Comparison of ENCODE assay signal across 1 cellular context in the genomic region with DNA sequence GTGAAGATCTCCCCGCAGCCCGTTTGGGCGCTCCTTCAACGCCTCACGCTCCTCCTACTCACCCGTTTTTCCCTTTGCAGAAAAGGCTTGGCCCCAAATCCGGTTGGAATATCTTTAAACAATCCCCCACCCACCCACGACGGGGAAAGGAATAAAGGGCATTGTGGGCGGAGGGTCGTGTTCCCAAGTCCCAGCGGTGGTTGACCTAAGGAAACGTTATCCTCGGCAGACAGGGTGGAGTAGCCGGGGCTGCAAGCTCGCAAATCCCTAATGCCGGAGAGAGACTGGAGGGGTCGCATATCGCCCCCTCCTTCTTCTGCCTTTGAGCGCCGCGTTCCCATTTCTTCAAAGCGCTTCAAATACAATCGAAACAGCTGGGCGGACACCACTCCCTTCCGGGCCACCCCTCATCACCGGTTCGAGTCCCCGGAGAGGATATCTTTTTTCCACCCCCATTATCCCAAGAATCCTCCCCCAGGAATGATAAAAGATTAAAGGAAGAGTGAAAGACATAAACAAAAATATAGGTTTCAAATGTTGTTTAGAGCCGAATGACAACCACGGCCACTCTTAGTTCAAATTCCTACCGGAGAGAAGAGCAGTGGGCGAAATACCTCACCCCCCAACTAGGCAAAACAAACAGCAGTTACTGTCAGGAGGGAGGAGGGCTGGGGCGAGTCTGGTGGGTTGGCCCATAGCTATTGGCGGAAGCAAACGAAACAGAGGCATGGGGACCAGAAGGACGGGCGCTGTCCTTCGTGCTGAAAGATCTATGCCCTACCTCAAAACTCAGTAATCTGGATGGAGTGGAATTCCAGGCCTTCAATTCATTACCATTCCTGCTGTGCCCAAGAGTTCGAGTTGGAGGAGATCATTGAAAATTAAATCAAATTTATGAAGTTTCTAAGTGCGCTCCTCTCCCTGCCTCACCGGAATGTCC.
A peak's percentile ranks its signal among the peaks of the same experiment; 100 is the strongest.
TF ChIP-seq lines count a peak whose summit lies in the region.

No MANE protein-coding gene starts in this region.

TF ChIP-seq in HepG2, 621 proteins besides CTCF, POLR2A, EP300 and RAD21 (continued from another document and continues in another):
- TF ChIP-seq SAP130 (CRISPR knock-in tag; IDR thresholded peaks at IDR 0.05; ENCODE audit: low read depth): peak; percentile 63
- peak; percentile 43 for TF ChIP-seq XRCC5 (optimal IDR thresholded peaks at IDR 0.05; ENCODE audit: low read length)
- TF ChIP-seq CHCHD3 (CRISPR knock-in tag; IDR thresholded peaks at IDR 0.05): 0 out of 2 replicates have a peak, but pooled peaks have one; percentile 49
- TF ChIP-seq SOX5 (CRISPR knock-in tag; IDR thresholded peaks at IDR 0.05; ENCODE audit: borderline replicate concordance): 0 out of 2 replicates have a peak, but pooled peaks have one; percentile 16
- 0 out of 2 replicates have a peak, but pooled peaks have one; percentile 67 for TF ChIP-seq ZNF232 (CRISPR knock-in tag; IDR thresholded peaks at IDR 0.05; ENCODE audit: borderline replicate concordance)
- peak; percentile 21; the same call in 1 of the 2 replicates for TF ChIP-seq ETV5 (CRISPR knock-in tag; IDR thresholded peaks at IDR 0.05; ENCODE audit: borderline replicate concordance)
- peak; percentile 61; the same call in 1 of the 2 replicates for TF ChIP-seq HOXA9 (CRISPR knock-in tag; IDR thresholded peaks at IDR 0.05; ENCODE audit: borderline replicate concordance)
- no peak for TF ChIP-seq SSRP1 (CRISPR knock-in tag; IDR thresholded peaks at IDR 0.05)
- TF ChIP-seq CENPX (CRISPR knock-in tag; IDR thresholded peaks at IDR 0.05): 0 out of 2 replicates have a peak, but pooled peaks have one; percentile 73
- TF ChIP-seq BHLHE40 (IDR thresholded peaks at IDR 0.05; ENCODE audit: low read length): 0 out of 2 replicates have a peak, but pooled peaks have one; percentile 11
- TF ChIP-seq, protein P1, sequence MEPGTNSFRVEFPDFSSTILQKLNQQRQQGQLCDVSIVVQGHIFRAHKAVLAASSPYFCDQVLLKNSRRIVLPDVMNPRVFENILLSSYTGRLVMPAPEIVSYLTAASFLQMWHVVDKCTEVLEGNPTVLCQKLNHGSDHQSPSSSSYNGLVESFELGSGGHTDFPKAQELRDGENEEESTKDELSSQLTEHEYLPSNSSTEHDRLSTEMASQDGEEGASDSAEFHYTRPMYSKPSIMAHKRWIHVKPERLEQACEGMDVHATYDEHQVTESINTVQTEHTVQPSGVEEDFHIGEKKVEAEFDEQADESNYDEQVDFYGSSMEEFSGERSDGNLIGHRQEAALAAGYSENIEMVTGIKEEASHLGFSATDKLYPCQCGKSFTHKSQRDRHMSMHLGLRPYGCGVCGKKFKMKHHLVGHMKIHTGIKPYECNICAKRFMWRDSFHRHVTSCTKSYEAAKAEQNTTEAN (CRISPR knock-in tag; conservative IDR thresholded peaks at IDR 0.05): 0 out of 2 replicates have a peak, but pooled peaks have one; percentile 35
- TF ChIP-seq ZNF780A (CRISPR knock-in tag; IDR thresholded peaks at IDR 0.05): peak; percentile 65; the same call in 1 of the 2 replicates
- TF ChIP-seq ZFX (CRISPR knock-in tag; IDR thresholded peaks at IDR 0.05; ENCODE audit: low read depth): peak; percentile 24; the same call in 1 of the 2 replicates
- TF ChIP-seq ZNF607 (CRISPR knock-in tag; IDR thresholded peaks at IDR 0.05; ENCODE audit: borderline replicate concordance): no peak
- peak; percentile 72 for TF ChIP-seq ZNF781 (CRISPR knock-in tag; IDR thresholded peaks at IDR 0.05; ENCODE audit: borderline replicate concordance, not compliant biosample characterization)
- TF ChIP-seq SCMH1 (CRISPR knock-in tag; IDR thresholded peaks at IDR 0.05; ENCODE audit: borderline replicate concordance): no peak
- TF ChIP-seq HDAC2 (CRISPR knock-in tag; IDR thresholded peaks at IDR 0.05): peak; percentile 49; the same call in 1 of the 2 replicates
- peak; percentile 98 for TF ChIP-seq MIER2 (CRISPR knock-in tag; IDR thresholded peaks at IDR 0.05)
- no peak for TF ChIP-seq ZNF337 (CRISPR knock-in tag; IDR thresholded peaks at IDR 0.05; ENCODE audit: borderline replicate concordance, low read depth)
- TF ChIP-seq SNAPC2 (CRISPR knock-in tag; IDR thresholded peaks at IDR 0.05): 0 out of 2 replicates have a peak, but pooled peaks have one; percentile 28
- TF ChIP-seq, protein P2, sequence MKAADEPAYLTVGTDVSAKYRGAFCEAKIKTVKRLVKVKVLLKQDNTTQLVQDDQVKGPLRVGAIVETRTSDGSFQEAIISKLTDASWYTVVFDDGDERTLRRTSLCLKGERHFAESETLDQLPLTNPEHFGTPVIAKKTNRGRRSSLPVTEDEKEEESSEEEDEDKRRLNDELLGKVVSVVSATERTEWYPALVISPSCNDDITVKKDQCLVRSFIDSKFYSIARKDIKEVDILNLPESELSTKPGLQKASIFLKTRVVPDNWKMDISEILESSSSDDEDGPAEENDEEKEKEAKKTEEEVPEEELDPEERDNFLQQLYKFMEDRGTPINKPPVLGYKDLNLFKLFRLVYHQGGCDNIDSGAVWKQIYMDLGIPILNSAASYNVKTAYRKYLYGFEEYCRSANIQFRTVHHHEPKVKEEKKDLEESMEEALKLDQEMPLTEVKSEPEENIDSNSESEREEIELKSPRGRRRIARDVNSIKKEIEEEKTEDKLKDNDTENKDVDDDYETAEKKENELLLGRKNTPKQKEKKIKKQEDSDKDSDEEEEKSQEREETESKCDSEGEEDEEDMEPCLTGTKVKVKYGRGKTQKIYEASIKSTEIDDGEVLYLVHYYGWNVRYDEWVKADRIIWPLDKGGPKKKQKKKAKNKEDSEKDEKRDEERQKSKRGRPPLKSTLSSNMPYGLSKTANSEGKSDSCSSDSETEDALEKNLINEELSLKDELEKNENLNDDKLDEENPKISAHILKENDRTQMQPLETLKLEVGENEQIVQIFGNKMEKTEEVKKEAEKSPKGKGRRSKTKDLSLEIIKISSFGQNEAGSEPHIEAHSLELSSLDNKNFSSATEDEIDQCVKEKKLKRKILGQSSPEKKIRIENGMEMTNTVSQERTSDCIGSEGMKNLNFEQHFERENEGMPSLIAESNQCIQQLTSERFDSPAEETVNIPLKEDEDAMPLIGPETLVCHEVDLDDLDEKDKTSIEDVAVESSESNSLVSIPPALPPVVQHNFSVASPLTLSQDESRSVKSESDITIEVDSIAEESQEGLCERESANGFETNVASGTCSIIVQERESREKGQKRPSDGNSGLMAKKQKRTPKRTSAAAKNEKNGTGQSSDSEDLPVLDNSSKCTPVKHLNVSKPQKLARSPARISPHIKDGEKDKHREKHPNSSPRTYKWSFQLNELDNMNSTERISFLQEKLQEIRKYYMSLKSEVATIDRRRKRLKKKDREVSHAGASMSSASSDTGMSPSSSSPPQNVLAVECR (CRISPR knock-in tag; IDR thresholded peaks at IDR 0.05; ENCODE audit: borderline replicate concordance): peak; percentile 50; the same call in 1 of the 2 replicates
- TF ChIP-seq, protein P3, sequence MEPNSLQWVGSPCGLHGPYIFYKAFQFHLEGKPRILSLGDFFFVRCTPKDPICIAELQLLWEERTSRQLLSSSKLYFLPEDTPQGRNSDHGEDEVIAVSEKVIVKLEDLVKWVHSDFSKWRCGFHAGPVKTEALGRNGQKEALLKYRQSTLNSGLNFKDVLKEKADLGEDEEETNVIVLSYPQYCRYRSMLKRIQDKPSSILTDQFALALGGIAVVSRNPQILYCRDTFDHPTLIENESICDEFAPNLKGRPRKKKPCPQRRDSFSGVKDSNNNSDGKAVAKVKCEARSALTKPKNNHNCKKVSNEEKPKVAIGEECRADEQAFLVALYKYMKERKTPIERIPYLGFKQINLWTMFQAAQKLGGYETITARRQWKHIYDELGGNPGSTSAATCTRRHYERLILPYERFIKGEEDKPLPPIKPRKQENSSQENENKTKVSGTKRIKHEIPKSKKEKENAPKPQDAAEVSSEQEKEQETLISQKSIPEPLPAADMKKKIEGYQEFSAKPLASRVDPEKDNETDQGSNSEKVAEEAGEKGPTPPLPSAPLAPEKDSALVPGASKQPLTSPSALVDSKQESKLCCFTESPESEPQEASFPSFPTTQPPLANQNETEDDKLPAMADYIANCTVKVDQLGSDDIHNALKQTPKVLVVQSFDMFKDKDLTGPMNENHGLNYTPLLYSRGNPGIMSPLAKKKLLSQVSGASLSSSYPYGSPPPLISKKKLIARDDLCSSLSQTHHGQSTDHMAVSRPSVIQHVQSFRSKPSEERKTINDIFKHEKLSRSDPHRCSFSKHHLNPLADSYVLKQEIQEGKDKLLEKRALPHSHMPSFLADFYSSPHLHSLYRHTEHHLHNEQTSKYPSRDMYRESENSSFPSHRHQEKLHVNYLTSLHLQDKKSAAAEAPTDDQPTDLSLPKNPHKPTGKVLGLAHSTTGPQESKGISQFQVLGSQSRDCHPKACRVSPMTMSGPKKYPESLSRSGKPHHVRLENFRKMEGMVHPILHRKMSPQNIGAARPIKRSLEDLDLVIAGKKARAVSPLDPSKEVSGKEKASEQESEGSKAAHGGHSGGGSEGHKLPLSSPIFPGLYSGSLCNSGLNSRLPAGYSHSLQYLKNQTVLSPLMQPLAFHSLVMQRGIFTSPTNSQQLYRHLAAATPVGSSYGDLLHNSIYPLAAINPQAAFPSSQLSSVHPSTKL (CRISPR knock-in tag; IDR thresholded peaks at IDR 0.05): peak; percentile 48; the same call in 1 of the 2 replicates
- TF ChIP-seq ZNF441 (CRISPR knock-in tag; IDR thresholded peaks at IDR 0.05; ENCODE audit: borderline replicate concordance): peak; percentile 34; the same call in 1 of the 2 replicates
- TF ChIP-seq SP140L (CRISPR knock-in tag; IDR thresholded peaks at IDR 0.05; ENCODE audit: borderline replicate concordance): no peak
- peak; percentile 93 for TF ChIP-seq EHMT2 (IDR thresholded peaks at IDR 0.05; ENCODE audit: borderline replicate concordance, low read depth, low read length)
- TF ChIP-seq ZNF615 (CRISPR knock-in tag; IDR thresholded peaks at IDR 0.05; ENCODE audit: borderline replicate concordance): 0 out of 2 replicates have a peak, but pooled peaks have one; percentile 34
- TF ChIP-seq TGIF2 (CRISPR knock-in tag; IDR thresholded peaks at IDR 0.05): peak; percentile 79; the same call in 1 of the 2 replicates
- TF ChIP-seq SATB2 (CRISPR knock-in tag; IDR thresholded peaks at IDR 0.05): 0 out of 2 replicates have a peak, but pooled peaks have one; percentile 46
- TF ChIP-seq KDM2A (CRISPR knock-in tag; IDR thresholded peaks at IDR 0.05; ENCODE audit: borderline replicate concordance, low read depth): 0 out of 2 replicates have a peak, but pooled peaks have one; percentile 27
- no peak for TF ChIP-seq PAWR (CRISPR knock-in tag; IDR thresholded peaks at IDR 0.05; ENCODE audit: borderline replicate concordance)
- peak; percentile 47; the same call in 1 of the 2 replicates for TF ChIP-seq RARA (CRISPR knock-in tag; IDR thresholded peaks at IDR 0.05)
- peak; percentile 90 for TF ChIP-seq WIZ (CRISPR knock-in tag; IDR thresholded peaks at IDR 0.05)
- no peak for TF ChIP-seq DNMT3B (CRISPR knock-in tag; conservative IDR thresholded peaks at IDR 0.05)
- TF ChIP-seq ZNF230 (CRISPR knock-in tag; IDR thresholded peaks at IDR 0.05): 0 out of 2 replicates have a peak, but pooled peaks have one; percentile 38
- TF ChIP-seq, protein P4, sequence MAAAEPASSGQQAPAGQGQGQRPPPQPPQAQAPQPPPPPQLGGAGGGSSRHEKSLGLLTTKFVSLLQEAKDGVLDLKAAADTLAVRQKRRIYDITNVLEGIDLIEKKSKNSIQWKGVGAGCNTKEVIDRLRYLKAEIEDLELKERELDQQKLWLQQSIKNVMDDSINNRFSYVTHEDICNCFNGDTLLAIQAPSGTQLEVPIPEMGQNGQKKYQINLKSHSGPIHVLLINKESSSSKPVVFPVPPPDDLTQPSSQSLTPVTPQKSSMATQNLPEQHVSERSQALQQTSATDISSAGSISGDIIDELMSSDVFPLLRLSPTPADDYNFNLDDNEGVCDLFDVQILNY (CRISPR knock-in tag; conservative IDR thresholded peaks at IDR 0.05): peak; percentile 33; the same call in 1 of the 2 replicates
- no peak for TF ChIP-seq ZNF672 (CRISPR knock-in tag; IDR thresholded peaks at IDR 0.05)
- TF ChIP-seq ZBTB20 (CRISPR knock-in tag; IDR thresholded peaks at IDR 0.05; ENCODE audit: borderline replicate concordance, low read depth): peak; percentile 56; the same call in 1 of the 2 replicates
- no peak for TF ChIP-seq KLF15 (CRISPR knock-in tag; IDR thresholded peaks at IDR 0.05; ENCODE audit: borderline replicate concordance)
- 0 out of 2 replicates have a peak, but pooled peaks have one; percentile 45 for TF ChIP-seq KLF6 (CRISPR knock-in tag; IDR thresholded peaks at IDR 0.05)
- TF ChIP-seq, protein P5, sequence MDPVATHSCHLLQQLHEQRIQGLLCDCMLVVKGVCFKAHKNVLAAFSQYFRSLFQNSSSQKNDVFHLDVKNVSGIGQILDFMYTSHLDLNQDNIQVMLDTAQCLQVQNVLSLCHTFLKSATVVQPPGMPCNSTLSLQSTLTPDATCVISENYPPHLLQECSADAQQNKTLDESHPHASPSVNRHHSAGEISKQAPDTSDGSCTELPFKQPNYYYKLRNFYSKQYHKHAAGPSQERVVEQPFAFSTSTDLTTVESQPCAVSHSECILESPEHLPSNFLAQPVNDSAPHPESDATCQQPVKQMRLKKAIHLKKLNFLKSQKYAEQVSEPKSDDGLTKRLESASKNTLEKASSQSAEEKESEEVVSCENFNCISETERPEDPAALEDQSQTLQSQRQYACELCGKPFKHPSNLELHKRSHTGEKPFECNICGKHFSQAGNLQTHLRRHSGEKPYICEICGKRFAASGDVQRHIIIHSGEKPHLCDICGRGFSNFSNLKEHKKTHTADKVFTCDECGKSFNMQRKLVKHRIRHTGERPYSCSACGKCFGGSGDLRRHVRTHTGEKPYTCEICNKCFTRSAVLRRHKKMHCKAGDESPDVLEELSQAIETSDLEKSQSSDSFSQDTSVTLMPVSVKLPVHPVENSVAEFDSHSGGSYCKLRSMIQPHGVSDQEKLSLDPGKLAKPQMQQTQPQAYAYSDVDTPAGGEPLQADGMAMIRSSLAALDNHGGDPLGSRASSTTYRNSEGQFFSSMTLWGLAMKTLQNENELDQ (CRISPR knock-in tag; IDR thresholded peaks at IDR 0.05; ENCODE audit: borderline replicate concordance): 0 out of 2 replicates have a peak, but pooled peaks have one; percentile 52
- TF ChIP-seq, protein P6, sequence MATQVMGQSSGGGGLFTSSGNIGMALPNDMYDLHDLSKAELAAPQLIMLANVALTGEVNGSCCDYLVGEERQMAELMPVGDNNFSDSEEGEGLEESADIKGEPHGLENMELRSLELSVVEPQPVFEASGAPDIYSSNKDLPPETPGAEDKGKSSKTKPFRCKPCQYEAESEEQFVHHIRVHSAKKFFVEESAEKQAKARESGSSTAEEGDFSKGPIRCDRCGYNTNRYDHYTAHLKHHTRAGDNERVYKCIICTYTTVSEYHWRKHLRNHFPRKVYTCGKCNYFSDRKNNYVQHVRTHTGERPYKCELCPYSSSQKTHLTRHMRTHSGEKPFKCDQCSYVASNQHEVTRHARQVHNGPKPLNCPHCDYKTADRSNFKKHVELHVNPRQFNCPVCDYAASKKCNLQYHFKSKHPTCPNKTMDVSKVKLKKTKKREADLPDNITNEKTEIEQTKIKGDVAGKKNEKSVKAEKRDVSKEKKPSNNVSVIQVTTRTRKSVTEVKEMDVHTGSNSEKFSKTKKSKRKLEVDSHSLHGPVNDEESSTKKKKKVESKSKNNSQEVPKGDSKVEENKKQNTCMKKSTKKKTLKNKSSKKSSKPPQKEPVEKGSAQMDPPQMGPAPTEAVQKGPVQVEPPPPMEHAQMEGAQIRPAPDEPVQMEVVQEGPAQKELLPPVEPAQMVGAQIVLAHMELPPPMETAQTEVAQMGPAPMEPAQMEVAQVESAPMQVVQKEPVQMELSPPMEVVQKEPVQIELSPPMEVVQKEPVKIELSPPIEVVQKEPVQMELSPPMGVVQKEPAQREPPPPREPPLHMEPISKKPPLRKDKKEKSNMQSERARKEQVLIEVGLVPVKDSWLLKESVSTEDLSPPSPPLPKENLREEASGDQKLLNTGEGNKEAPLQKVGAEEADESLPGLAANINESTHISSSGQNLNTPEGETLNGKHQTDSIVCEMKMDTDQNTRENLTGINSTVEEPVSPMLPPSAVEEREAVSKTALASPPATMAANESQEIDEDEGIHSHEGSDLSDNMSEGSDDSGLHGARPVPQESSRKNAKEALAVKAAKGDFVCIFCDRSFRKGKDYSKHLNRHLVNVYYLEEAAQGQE (IDR thresholded peaks at IDR 0.05; ENCODE audit: borderline replicate concordance in 1 of 2, low read depth in 1 of 2, low read length in 2 of 2): peak; percentile 97 to 99
